ENCODE assay signal across 19 cellular contexts in genomic region chr7:52355059-52355458, GRCh38.
DNase-seq lines count a peak whose midpoint lies in the region; ATAC-seq, FAIRE-seq and TF ChIP-seq lines count a peak whose summit lies in the region.
"Had no signal": no experiment of that assay in that cellular context is flagged by ENCODE, and none has a peak within 500 bp of the region (broad histone marks: within the 10 kb centered on the region; RNA-seq: fewer than 3 reads in every experiment).

No MANE protein-coding gene starts in this region.

- no peaks in the 10 kb centered on the region for H3K36me3 ChIP-seq in GM12878 (ENCODE audit: control insufficient read depth in 2 of 2, insufficient read depth in 2 of 2, low read length in 1 of 2)
- H3K36me3 ChIP-seq: cardiac muscle cell, vagina had no signal

- peaks cover 0 to 3% of the 10 kb centered on the region in 2 experiments; a peak in 1 of 4 replicates for H3K4me1 Mint-ChIP-seq in H9
- H3K4me1 Mint-ChIP-seq: activated B cell treated with CpG ODN at 0.5 μM for 24 hours; naive thymus-derived CD8-positive, alpha-beta T cell had no signal

- H3K27me3 ChIP-seq in H9 (ENCODE audit: insufficient read depth, low read length) (no peaks in the 10 kb centered on the region), GM12878 (replicated peaks in 1 of 2; ENCODE audit: control insufficient read depth in 2 of 2, insufficient read depth in 2 of 2, low read length in 1 of 2) (no peaks in the 10 kb centered on the region)
- H3K27me3 ChIP-seq: cardiac muscle cell, vagina had no signal

- H4K20me1 ChIP-seq in H9 (ENCODE audit: control insufficient read depth, insufficient read depth, insufficient read length) (no peaks in the 10 kb centered on the region), GM12878 (ENCODE audit: control insufficient read depth, insufficient read depth) (no peaks in the 10 kb centered on the region)

- WGBS in H9 (ENCODE audit: extremely low coverage, insufficient read length, low lambda C conversion rate): no CpG with 5 or more reads among the region's 3 CpGs
- WGBS in GM12878 (ENCODE audit: insufficient coverage, insufficient replicate concordance, low lambda C conversion rate, missing lambda C conversion rate): 32% methylated on average over 3 of the region's 3 CpGs

- no peaks in the 10 kb centered on the region for H3K23me2 ChIP-seq in H9 (ENCODE audit: insufficient read length, low read depth, low read length, poor library complexity, severe bottlenecking)

- RAD21 ChIA-PET in GM12878 (lab: Charles Lee; ENCODE audit: unreplicated experiment): no interaction called here

- H3K9ac ChIP-seq in H9 (ENCODE audit: extremely low read depth, insufficient read length, low read length) (no peak overlapping the region), GM12878 (ENCODE audit: control insufficient read depth, insufficient read depth, low read length) (no peak overlapping the region)
- H3K9ac ChIP-seq: parathyroid adenoma had no signal

- in situ Hi-C loops in GM12878 (cut with MboI): no loop called here

- H3K4me1 ChIP-seq in H9 (ENCODE audit: insufficient read depth, low read length) (no peaks in the 10 kb centered on the region), GM12878 (ENCODE audit: control insufficient read depth, insufficient read depth, low read length) (no peaks in the 10 kb centered on the region)
- H3K4me1 ChIP-seq: parathyroid adenoma, vagina had no signal

- H4K5ac ChIP-seq in H9 (ENCODE audit: insufficient read length, low read depth, low read length): no peak overlapping the region

- no peak overlapping the region for H3T11ph ChIP-seq in H9 (ENCODE audit: low read length)

- H3K4me2 ChIP-seq in H9 (ENCODE audit: insufficient read depth, insufficient read length, low read length) (no peak overlapping the region), GM12878 (ENCODE audit: control insufficient read depth, insufficient read depth) (no peak overlapping the region)

- H3K9me3 ChIP-seq in H9 (ENCODE audit: control insufficient read depth, low read depth, low read length) (no peaks in the 10 kb centered on the region), GM12878 (replicated peaks; ENCODE audit: control insufficient read depth, insufficient read depth, low read length) (no peaks in the 10 kb centered on the region)
- H3K9me3 ChIP-seq: vagina had no signal

- POLR2A ChIA-PET in GM12878 (lab: Charles Lee): no interaction called here

- H3K4ac ChIP-seq in H9 (ENCODE audit: low read depth, low read length): no peak overlapping the region

- H3K18ac ChIP-seq in H9 (ENCODE audit: insufficient read length, low read depth, low read length): no peak overlapping the region

- BruUV-seq in GM12878 (replicated peaks; lab: Mats Ljungman, UMichigan): no TSS peak

- TF ChIP-seq POLR2A in GM12878 (IDR thresholded peaks at IDR 0.05; ENCODE audit: low read depth, low read length): no peak

- H2AFZ ChIP-seq in H9 (ENCODE audit: low read length) (no peak overlapping the region), GM12878 (ENCODE audit: control insufficient read depth, low read depth, low read length) (no peak overlapping the region)
- H2AFZ ChIP-seq: parathyroid adenoma had no signal

- H4K8ac ChIP-seq in H9 (replicated peaks; ENCODE audit: insufficient read length, low read depth, low read length): no peak overlapping the region

- TF ChIP-seq EP300 in GM12878 (IDR thresholded peaks at IDR 0.05; ENCODE audit: borderline replicate concordance in 1 of 2, control insufficient read depth in 1 of 2, low read depth in 2 of 2, low read length in 2 of 2): no peak

- no peak overlapping the region for H2BK15ac ChIP-seq in H9 (ENCODE audit: low read depth, low read length)

- no peak overlapping the region for H3K4me3 ChIP-seq in GM12878
- H3K4me3 ChIP-seq: cardiac muscle cell, skin epidermis, vagina had no signal

- H2BK5ac ChIP-seq in H9 (ENCODE audit: insufficient read length, low read length): no peak overlapping the region

- ATAC-seq in GM12878 (no peak), HG03378 (IDR thresholded peaks at IDR 0.05; ENCODE audit: unreplicated experiment) (no peak)
- ATAC-seq: activated T-cell treated with anti-CD3 and anti-CD28 coated beads, Interleukin-2, amount 50 U/mL, for 72 hours; naive thymus-derived CD8-positive, alpha-beta T cell had no signal

- no peak overlapping the region for H2AK5ac ChIP-seq in H9 (ENCODE audit: insufficient read length, low read length)

- TF ChIP-seq CTCF in H9 (conservative IDR thresholded peaks at IDR 0.05): no peak
- no peak for TF ChIP-seq CTCF in GM12878 (IDR thresholded peaks at IDR 0.05 in 2 of 3, conservative IDR thresholded peaks at IDR 0.05 in 1 of 3; ENCODE audit: control insufficient read depth in 2 of 3, extremely low read depth in 1 of 3, insufficient read depth in 1 of 3, low read depth in 3 of 3, low read length in 3 of 3)

- no peak overlapping the region for H4K91ac ChIP-seq in H9 (ENCODE audit: insufficient read length, low read depth, low read length)

- no peak overlapping the region for H2BK20ac ChIP-seq in H9 (ENCODE audit: low read depth, low read length, poor library complexity, severe bottlenecking)

- CTCF ChIA-PET in GM12878 (lab: Yijun Ruan, JAX): no interaction called here

- no peak overlapping the region for H3K27ac Mint-ChIP-seq in H9
- H3K27ac Mint-ChIP-seq: activated B cell treated with CpG ODN at 0.5 μM for 24 hours; activated T-cell treated with anti-CD3 and anti-CD28 coated beads, Interleukin-2, amount 50 U/mL, for 72 hours; naive thymus-derived CD8-positive, alpha-beta T cell had no signal

- intact Hi-C loops in GM12878 (cut with micrococcal nuclease; ENCODE audit: unreplicated experiment): no loop called here

- no peak overlapping the region for H3K56ac ChIP-seq in H9 (ENCODE audit: insufficient read length, low read depth, low read length)

- SMC1A ChIA-PET in GM12878 (lab: Charles Lee; ENCODE audit: uncharacterized antibody, unreplicated experiment): no interaction called here

- no peaks in the 10 kb centered on the region for H3K79me1 ChIP-seq in H9 (ENCODE audit: insufficient read depth, low read depth, low read length, poor library complexity, severe bottlenecking)

- no peak for TF ChIP-seq RAD21 in GM12878 (IDR thresholded peaks at IDR 0.05; ENCODE audit: insufficient read depth, low read depth, low read length)

- peak; percentile 52 for DNase-seq in H9
- DNase-seq in LoVo (ENCODE audit: low spot score): peak; percentile 4
- no peak for DNase-seq in GM12878 (ENCODE audit: low read depth, low spot score)
- DNase-seq in myocyte (ENCODE audit: low read depth): peak; percentile 63
- no peak for DNase-seq in D341Med (ENCODE audit: low spot score)
- no peak for DNase-seq in NCI-H748 (lab: John Stamatoyannopoulos, UW; ENCODE audit: unreplicated experiment)
- DNase-seq: activated B cell treated with CpG ODN at 0.5 μM for 24 hours; activated T-cell treated with anti-CD3 and anti-CD28 coated beads, Interleukin-2, amount 50 U/mL, for 72 hours; glutamatergic neuron; naive thymus-derived CD8-positive, alpha-beta T cell; NCI-H187 treated with DMSO at 0.1 percent for 48 hours; NCI-H226; stimulated activated CD4-positive, alpha-beta T cell treated with anti-CD3 and anti-CD28 coated beads, Interleukin-4, amount 100 ng/mL, for 1 hour; T-helper 1 cell had no signal

- H3K23ac ChIP-seq in H9 (ENCODE audit: insufficient read length, low read depth, low read length): no peak overlapping the region

- no peaks in the 10 kb centered on the region for H3K27me3 Mint-ChIP-seq in H9 (ENCODE audit: low read depth)
- H3K27me3 Mint-ChIP-seq: activated B cell treated with CpG ODN at 0.5 μM for 24 hours; naive thymus-derived CD8-positive, alpha-beta T cell had no signal

- H3K14ac ChIP-seq in H9 (ENCODE audit: insufficient read depth, low read length): no peak overlapping the region

- H3K79me2 ChIP-seq in H9 (ENCODE audit: insufficient read depth, low read length): no peaks in the 10 kb centered on the region
- H3K79me2 ChIP-seq in GM12878 (ENCODE audit: control insufficient read depth, insufficient read depth, low read length): no peaks in the 10 kb centered on the region
- H3K79me2 ChIP-seq: parathyroid adenoma had no signal

- no peaks in the 10 kb centered on the region for H3K9me3 Mint-ChIP-seq in H9

- H3K36me3 Mint-ChIP-seq in H9 (ENCODE audit: insufficient read depth in 1 of 3, low read depth in 3 of 3): no peaks in the 10 kb centered on the region
- H3K36me3 Mint-ChIP-seq: naive thymus-derived CD8-positive, alpha-beta T cell had no signal

- no peak overlapping the region for H2BK120ac ChIP-seq in H9 (ENCODE audit: low read depth, low read length, poor library complexity, severe bottlenecking)

- no peak overlapping the region for H3K4me3 Mint-ChIP-seq in H9
- H3K4me3 Mint-ChIP-seq: activated B cell treated with CpG ODN at 0.5 μM for 24 hours; activated T-cell treated with anti-CD3 and anti-CD28 coated beads, Interleukin-2, amount 50 U/mL, for 72 hours; naive thymus-derived CD8-positive, alpha-beta T cell had no signal

- no peak overlapping the region for H2BK12ac ChIP-seq in H9 (ENCODE audit: insufficient read length, low read depth, low read length)

- FAIRE-seq in GM12878 (lab: Jason Lieb, UNC): no peak

- no peak overlapping the region for H3K27ac ChIP-seq in H9 (ENCODE audit: insufficient read length, low read depth, low read length)
- H3K27ac ChIP-seq in GM12878 (ENCODE audit: control insufficient read depth, insufficient read depth): no peak overlapping the region
- H3K27ac ChIP-seq: cardiac muscle cell, parathyroid adenoma, skin epidermis, vagina had no signal

TF ChIP-seq in GM12878, 131 proteins besides CTCF, POLR2A, EP300 and RAD21 (continues in another document):
- TF ChIP-seq SREBF1 (IDR thresholded peaks at IDR 0.05; ENCODE audit: low read length): no peak

Comparison
In these comparisons a context has a peak if more than half of its experiments do, and no peak if none do; other contexts are left out.
1. DNase-seq: peak in H9 (single experiment), LoVo (single experiment) and myocyte (single experiment); none in GM12878 (single experiment), D341Med (single experiment) and NCI-H748 (single experiment).